Comparison of ENCODE assay signal across 9 cellular contexts in the genomic region with DNA sequence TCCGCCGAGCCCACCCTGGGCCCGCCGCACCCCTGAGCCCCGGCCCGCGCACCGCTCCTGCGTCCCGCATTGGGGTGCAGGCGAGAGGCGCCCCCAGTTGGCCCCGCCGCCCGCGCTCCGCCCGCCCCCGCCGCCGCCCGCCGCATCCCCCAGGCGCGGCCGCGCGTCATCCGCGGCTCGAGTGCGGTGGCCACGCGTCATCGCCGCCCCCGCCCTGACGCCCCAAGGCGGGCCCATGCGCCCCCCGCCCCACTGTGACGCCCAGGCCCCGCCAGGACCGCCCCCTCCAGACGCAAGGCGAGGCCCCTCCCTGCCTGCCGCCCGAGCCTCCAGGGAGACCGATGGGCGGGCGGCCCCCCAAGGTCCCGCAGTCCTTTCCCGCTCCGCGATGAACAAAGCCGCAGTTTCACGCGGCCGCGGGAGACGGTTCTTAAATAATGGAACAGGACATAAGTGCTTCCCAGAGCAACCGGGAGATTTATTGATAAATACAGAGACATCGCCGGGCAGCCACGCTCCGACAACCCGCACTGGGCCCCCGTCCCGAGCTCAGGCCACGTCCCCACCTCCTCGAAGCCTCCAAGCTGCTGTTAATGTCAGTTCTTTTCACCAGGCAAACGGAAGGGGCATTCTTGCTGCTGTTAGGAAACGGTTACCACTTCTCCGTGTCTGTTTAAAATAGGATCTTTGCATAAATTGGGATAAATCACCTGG. TPM values are rescaled to one million over a fixed set of nuclear protein-coding genes. Genes with fewer than 3 reads are reported as not detected.
DNase-seq lines count a peak whose midpoint lies in the region; ATAC-seq, FAIRE-seq and TF ChIP-seq lines count a peak whose summit lies in the region.
"Had no signal": no experiment of that assay in that cellular context is flagged by ENCODE, and none has a peak within 500 bp of the region (broad histone marks: within the 10 kb centered on the region; RNA-seq: fewer than 3 reads in every experiment).

A gene with protein sequence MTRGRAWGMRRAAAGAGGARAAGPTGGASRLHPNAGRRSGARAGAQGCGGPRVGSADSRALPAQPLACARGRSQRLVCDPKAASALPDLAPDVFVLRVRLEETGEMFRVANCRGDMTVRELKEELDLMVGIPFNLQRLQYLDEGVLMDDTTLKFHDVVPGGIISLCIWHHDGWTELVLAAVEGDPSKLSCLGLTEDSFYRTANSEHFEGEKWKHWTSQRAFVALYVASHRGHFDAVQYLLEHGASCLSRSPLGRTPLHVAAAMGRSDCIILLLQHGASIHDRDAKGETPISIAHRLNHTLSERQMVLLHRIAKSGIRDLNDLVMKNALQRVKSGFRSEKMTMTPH (minus strand): TSS at position 170 of the 714 bp plus-strand sequence. CDS start 0 bp downstream, at position 170.

- peak; percentile 50 for ATAC-seq in left colon
- no peak for ATAC-seq in HG03108 (IDR thresholded peaks at IDR 0.05; ENCODE audit: unreplicated experiment)
- no peak for ATAC-seq in esophagus mucosa

- no peaks in the 10 kb centered on the region for H3K9me3 ChIP-seq in CD8-positive, alpha-beta memory T cell (ENCODE audit: low read length)
- H3K9me3 ChIP-seq in astrocyte (ENCODE audit: insufficient read depth, low read depth, low read length), result no peaks in the 10 kb centered on the region
- no peaks in the 10 kb centered on the region for H3K9me3 ChIP-seq in transverse colon

- CTCF ChIA-PET in CD8-positive, alpha-beta memory T cell (lab: Charles Lee), result no interaction called here

- intact Hi-C loops in left colon (cut with DNase I, micrococcal nuclease), result no loop called here
- intact Hi-C loops in transverse colon (cut with DNase I; ENCODE audit: low total_unique reads), result no loop called here

- peak within 1 kb of the TSS in 5 of 7 donors; percentile 44 to 61 (median 56) for H3K4me3 Mint-ChIP-seq in CD8-positive, alpha-beta memory T cell
- H3K4me3 Mint-ChIP-seq in astrocyte (ENCODE audit: unreplicated experiment), result peak within 1 kb of the TSS; percentile 79

- H3K4me3 ChIP-seq in CD8-positive, alpha-beta memory T cell (ENCODE audit: low read length), result no peak within 1 kb of the TSS
- H3K4me3 ChIP-seq in astrocyte (ENCODE audit: insufficient read depth, low read depth, low read length), result peak within 1 kb of the TSS; percentile 66
- peak within 1 kb of the TSS in 3 of 4 donors; percentile 6 to 45 (median 14) for H3K4me3 ChIP-seq in transverse colon

- peak within 1 kb of the TSS in 7 of 8 donors; percentile 21 to 94 (median 73) for H3K27ac Mint-ChIP-seq in CD8-positive, alpha-beta memory T cell
- H3K27ac Mint-ChIP-seq in astrocyte (ENCODE audit: unreplicated experiment), result peak within 1 kb of the TSS; percentile 36

- no peaks in the 10 kb centered on the region for H3K79me2 ChIP-seq in astrocyte (ENCODE audit: insufficient read depth, low read length)

- TF ChIP-seq POLR2A in transverse colon (IDR thresholded peaks at IDR 0.05), result no peak

- H3K27me3 ChIP-seq in CD8-positive, alpha-beta memory T cell (ENCODE audit: insufficient read depth, low read length, poor library complexity, severe bottlenecking), result peaks cover 26% of the 10 kb centered on the region
- H3K27me3 ChIP-seq in astrocyte (ENCODE audit: insufficient read depth, low read length) (peaks cover 20% of the 10 kb centered on the region), transverse colon (peaks cover 57% of the 10 kb centered on the region)

- peak within 1 kb of the TSS; percentile 53 for H2AFZ ChIP-seq in astrocyte (ENCODE audit: low read depth, low read length)

- peak; percentile 30 to 86 (median 59) for DNase-seq in CD8-positive, alpha-beta memory T cell
- peak; percentile 59 for DNase-seq in SK-N-DZ (ENCODE audit: low spot score)
- peak; percentile 65 for DNase-seq in astrocyte (ENCODE audit: low read depth)
- DNase-seq in left colon, result no peak
- DNase-seq in transverse colon, result no peak
- no peak for DNase-seq in SHP77 treated with DMSO at 0.1 percent for 48 hours (lab: John Stamatoyannopoulos, UW)

- TF ChIP-seq EP300 in transverse colon (IDR thresholded peaks at IDR 0.05; ENCODE audit: low read depth), result no peak

- no peak within 1 kb of the TSS for H3K27ac ChIP-seq in CD8-positive, alpha-beta memory T cell (ENCODE audit: low read depth, low read length)
- peak within 1 kb of the TSS; percentile 38 for H3K27ac ChIP-seq in astrocyte (ENCODE audit: low read depth, low read length)
- H3K27ac ChIP-seq in transverse colon, result no peak within 1 kb of the TSS

- H3K4me2 ChIP-seq in astrocyte (ENCODE audit: low read length), result peak within 1 kb of the TSS; percentile 97

- peaks cover 0 to 4% (median 0%) of the 10 kb centered on the region in 5 donors for H3K9me3 Mint-ChIP-seq in CD8-positive, alpha-beta memory T cell
- H3K9me3 Mint-ChIP-seq in astrocyte (ENCODE audit: unreplicated experiment), result peaks cover 4% of the 10 kb centered on the region

- peaks cover 4% of the 10 kb centered on the region for H4K20me1 ChIP-seq in astrocyte (ENCODE audit: insufficient read depth, low read length)

- in situ Hi-C loops in transverse colon (cut with MboI; ENCODE audit: low pct_ligation_motif_present in 1 of 4, low pct_unique_long_range_greater_than_20kb in 1 of 4, low sequenced_read_pairs in 3 of 4), result loop anchor here in 3 of 4 donors (25.0 kb wide), 4 partner anchors 434 to 1234 kb away; partner anchors contain the start of genes STX16 (in 2 of the 3), GNAS (in 1 of the 3) and GNAS-AS1 (in 1 of the 3)

- no peak for TF ChIP-seq CTCF in astrocyte (IDR thresholded peaks at IDR 0.05; ENCODE audit: insufficient read depth, low read depth, low read length)
- TF ChIP-seq CTCF in transverse colon (IDR thresholded peaks at IDR 0.05), result no peak

- no peak for FAIRE-seq in astrocyte (lab: Jason Lieb, UNC)

- H3K4me1 ChIP-seq in CD8-positive, alpha-beta memory T cell (ENCODE audit: insufficient read depth, low read length), result peaks cover 9% of the 10 kb centered on the region
- H3K4me1 ChIP-seq in astrocyte (ENCODE audit: insufficient read depth, low read length), result peaks cover 9% of the 10 kb centered on the region
- peaks cover 0 to 8% (median 5%) of the 10 kb centered on the region in 4 donors for H3K4me1 ChIP-seq in transverse colon

- H3K36me3 Mint-ChIP-seq in CD8-positive, alpha-beta memory T cell, result peaks cover 0 to 18% (median 2%) of the 10 kb centered on the region in 3 donors
- H3K36me3 Mint-ChIP-seq in astrocyte (ENCODE audit: low read depth, unreplicated experiment), result peaks cover 7% of the 10 kb centered on the region

- no peaks in the 10 kb centered on the region for H3K36me3 ChIP-seq in CD8-positive, alpha-beta memory T cell (ENCODE audit: insufficient read depth, low read length)
- H3K36me3 ChIP-seq in astrocyte (ENCODE audit: insufficient read depth, low read length) (peaks cover 4% of the 10 kb centered on the region), transverse colon (no peaks in the 10 kb centered on the region)

- WGBS in transverse colon (ENCODE audit: low coverage in 1 of 2), 2 donors, result 10 to 17% methylated on average over 3 to 31 of the region's 74 CpGs

- peaks cover 47 to 57% of the 10 kb centered on the region in 2 donors for H3K27me3 Mint-ChIP-seq in CD8-positive, alpha-beta memory T cell
- H3K27me3 Mint-ChIP-seq in astrocyte (ENCODE audit: low read depth, unreplicated experiment), result peaks cover 32% of the 10 kb centered on the region

- POLR2A ChIA-PET in CD8-positive, alpha-beta memory T cell (lab: Charles Lee), result no interaction called here

- peak within 1 kb of the TSS; percentile 82 for H3K9ac ChIP-seq in astrocyte (ENCODE audit: low read length)

- H3K4me1 Mint-ChIP-seq in CD8-positive, alpha-beta memory T cell, result peaks cover 9 to 17% (median 12%) of the 10 kb centered on the region in 3 donors
- peaks cover 7% of the 10 kb centered on the region for H3K4me1 Mint-ChIP-seq in astrocyte (ENCODE audit: low read depth, unreplicated experiment)

RNA-seq across cellular contexts. Expression of the gene that starts here (rescaled TPM):
- not detected for total RNA-seq in CD8-positive, alpha-beta memory T cell
- polyA plus RNA-seq in CD8-positive, alpha-beta memory T cell, result not detected
- polyA plus RNA-seq in SK-N-DZ (2014; cell fraction: cytosol; rRNA removed), result not detected in 2 replicates
- polyA plus RNA-seq in SK-N-DZ (2014; cell fraction: nucleus; rRNA removed), result not detected in 2 replicates
- total RNA-seq in astrocyte (not detected in 2 replicates), left colon (not detected), transverse colon (not detected), esophagus mucosa (not detected)
- total RNA-seq: epithelial cell of proximal tubule had no signal

Comparison
In these comparisons a context has a peak if more than half of its experiments do, and no peak if none do; other contexts are left out.
1. Peak in DNase-seq in CD8-positive, alpha-beta memory T cell; RNA of the gene not detected or under 1 TPM.
2. Peak in DNase-seq, H3K4me3 ChIP-seq, H3K27ac ChIP-seq, H3K9ac ChIP-seq and H3K4me2 ChIP-seq in astrocyte; RNA of the gene not detected or under 1 TPM.
3. Peak in ATAC-seq in left colon; RNA of the gene not detected or under 1 TPM.